In genomic region chr14:91266276-91266675, GRCh38 we compare ENCODE assay signal across 3 cellular contexts. TPM values are rescaled to one million over a fixed set of nuclear protein-coding genes. Genes with fewer than 3 reads are reported as not detected.
"Had no signal": no experiment of that assay in that cellular context is flagged by ENCODE, and none has a peak within 500 bp of the region (broad histone marks: within the 10 kb centered on the region; RNA-seq: fewer than 3 reads in every experiment).

No MANE protein-coding gene starts in this region.

RNA-seq across cellular contexts. Expression of gene GPR68, which starts 21.8 kb away (rescaled TPM):
- total RNA-seq: NCI-H460, PC-9, SJSA1 had no signal
